In the genomic region with DNA sequence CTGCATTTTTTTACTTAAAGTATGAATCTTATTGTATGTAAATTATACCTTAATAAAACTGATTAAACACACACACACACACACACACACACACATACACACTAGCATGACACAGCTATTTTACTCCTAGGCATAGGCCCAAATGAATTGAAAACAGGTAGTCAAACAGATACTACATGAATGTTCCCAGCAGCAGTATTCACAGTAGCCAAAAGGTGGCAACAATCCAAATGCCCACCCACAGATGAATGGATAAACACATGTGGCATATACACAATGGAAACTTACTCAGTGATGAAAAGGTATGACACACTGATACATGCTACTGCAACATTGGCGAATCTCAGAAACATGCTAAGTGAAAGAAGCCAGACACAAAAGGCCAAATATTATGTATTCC, we compare ENCODE assay signal across 14 cellular contexts.
DNase-seq lines count a peak whose midpoint lies in the region; ATAC-seq and TF ChIP-seq lines count a peak whose summit lies in the region.
"Had no signal": no experiment of that assay in that cellular context is flagged by ENCODE, and none has a peak within 500 bp of the region (broad histone marks: within the 10 kb centered on the region; RNA-seq: fewer than 3 reads in every experiment).

No MANE protein-coding gene starts in this region.

- no peak overlapping the region for H4K8ac ChIP-seq in mesendoderm (ENCODE audit: low read depth, low read length)

- H3K9ac ChIP-seq in mesendoderm (ENCODE audit: low read length) = no peak overlapping the region

- no peaks in the 10 kb centered on the region for H3K79me2 ChIP-seq in mesendoderm (ENCODE audit: control insufficient read depth, insufficient read depth, low read length)

- no peak overlapping the region for H3K4me2 ChIP-seq in mesendoderm (ENCODE audit: low read length)

- no peak overlapping the region for H2BK5ac ChIP-seq in mesendoderm (ENCODE audit: low read length)

- H3K4ac ChIP-seq in mesendoderm (ENCODE audit: low read depth, low read length) = no peak overlapping the region

- H2AK5ac ChIP-seq in mesendoderm (ENCODE audit: low read length) = no peak overlapping the region

- POLR2A ChIA-PET in HEK293 (lab: Yijun Ruan, JAX) = no interaction called here

- no peak overlapping the region for H2BK15ac ChIP-seq in mesendoderm (replicated peaks; ENCODE audit: low read depth)

- H3K27ac ChIP-seq in HEK293 (ENCODE audit: extremely low read depth, low read depth, low read length) (no peak overlapping the region), mesendoderm (ENCODE audit: low read depth, low read length) (no peak overlapping the region), ascending aorta (no peak overlapping the region)
- H3K27ac ChIP-seq: right atrium auricular region had no signal

- H3K27me3 ChIP-seq in mesendoderm (ENCODE audit: insufficient read depth, low read length, poor library complexity) = no peaks in the 10 kb centered on the region
- H3K27me3 ChIP-seq in ascending aorta = no peaks in the 10 kb centered on the region
- H3K27me3 ChIP-seq: right atrium auricular region had no signal

- H3K36me3 ChIP-seq in HEK293 (ENCODE audit: control insufficient read depth in 2 of 2, insufficient read depth in 1 of 2, low read length in 2 of 2) = no peaks in the 10 kb centered on the region
- no peaks in the 10 kb centered on the region for H3K36me3 ChIP-seq in mesendoderm (ENCODE audit: control insufficient read depth, insufficient read depth, low read length)
- H3K36me3 ChIP-seq in ascending aorta = no peaks in the 10 kb centered on the region
- H3K36me3 ChIP-seq: right atrium auricular region had no signal

- ATAC-seq in HG02678 (IDR thresholded peaks at IDR 0.05; ENCODE audit: unreplicated experiment) = no peak

- H3K9me3 ChIP-seq in HEK293 (ENCODE audit: control insufficient read depth, insufficient read depth, low read depth, low read length) (no peaks in the 10 kb centered on the region), ascending aorta (no peaks in the 10 kb centered on the region)

- H3K56ac ChIP-seq in mesendoderm (ENCODE audit: low read length) = no peak overlapping the region

- no peak overlapping the region for H3K23ac ChIP-seq in mesendoderm (ENCODE audit: low read length)

- H3K18ac ChIP-seq in mesendoderm (ENCODE audit: low read length) = no peak overlapping the region

- H3K4me1 ChIP-seq in HEK293 (ENCODE audit: control insufficient read depth, insufficient read depth, low read length) (no peaks in the 10 kb centered on the region), mesendoderm (ENCODE audit: control insufficient read depth, low read depth, low read length) (no peaks in the 10 kb centered on the region), ascending aorta (no peaks in the 10 kb centered on the region)
- H3K4me1 ChIP-seq: right atrium auricular region had no signal

- CTCF ChIA-PET in HEK293 (lab: Yijun Ruan, JAX) = interaction anchor here (0.5 kb wide), 1 partner anchor 121 kb away, joined by 3 read pairs; no protein-coding TSS in a partner anchor

- WGBS in mesendoderm (ENCODE audit: extremely low coverage, insufficient coverage, low lambda C conversion rate) = no CpG with 5 or more reads among the region's 1 CpG

- H3K4me3 ChIP-seq in HEK293 (ENCODE audit: low read depth, low read length) (no peak overlapping the region), mesendoderm (ENCODE audit: low read length) (no peak overlapping the region), ascending aorta (no peak overlapping the region)
- H3K4me3 ChIP-seq: right atrium auricular region had no signal

- H3K79me1 ChIP-seq in mesendoderm (ENCODE audit: low read length) = no peaks in the 10 kb centered on the region

- DNase-seq in NCI-H345 (lab: John Stamatoyannopoulos, UW) = peak; percentile 8
- no peak for DNase-seq in NCI-H345 treated with DMSO at 0.1 percent for 48 hours (lab: John Stamatoyannopoulos, UW; ENCODE audit: unreplicated experiment)
- peak; percentile 6 for DNase-seq in astrocyte of the hippocampus (ENCODE audit: low read depth, low spot score)
- DNase-seq in mesendoderm = peak; percentile 8
- DNase-seq in ascending aorta (ENCODE audit: low spot score in 2 of 2) = no peak
- no peak for DNase-seq in head of caudate nucleus
- DNase-seq: 8988T, COR-L47, kidney, NCI-H1105, SIG-M5 had no signal

- no peak overlapping the region for H2BK120ac ChIP-seq in mesendoderm (ENCODE audit: low read depth, low read length)

- no peak for TF ChIP-seq CTCF in HEK293 (tag by site-specific recombination; IDR thresholded peaks at IDR 0.05)
- no peak for TF ChIP-seq CTCF in ascending aorta (IDR thresholded peaks at IDR 0.05)

- no peak overlapping the region for H4K5ac ChIP-seq in mesendoderm (ENCODE audit: low read length)

- intact Hi-C loops in ascending aorta (cut with DNase I) = no loop called here
- intact Hi-C loops in head of caudate nucleus (cut with DNase I) = no loop called here

TF ChIP-seq in HEK293, 187 proteins besides CTCF, POLR2A, EP300 and RAD21:
- no peak for TF ChIP-seq SCRT2 (tag by site-specific recombination; IDR thresholded peaks at IDR 0.05)
- TF ChIP-seq IKZF3 (tag by site-specific recombination; IDR thresholded peaks at IDR 0.05) = no peak
- TF ChIP-seq ZNF146 (tag by site-specific recombination; IDR thresholded peaks at IDR 0.05) = 0 out of 2 replicates have a peak, but pooled peaks have one; percentile 5
- no peak for TF ChIP-seq ZNF391 (tag by site-specific recombination; IDR thresholded peaks at IDR 0.05; ENCODE audit: borderline replicate concordance, low read depth)

Comparison
In these comparisons a context has a peak if more than half of its experiments do, and no peak if none do; other contexts are left out.
1. DNase-seq: peak in NCI-H345 (single experiment), astrocyte of the hippocampus (single experiment) and mesendoderm (single experiment); none in NCI-H345 treated with DMSO at 0.1 percent for 48 hours (single experiment), ascending aorta (0 of 2) and head of caudate nucleus (0 of 42).